ENCODE assay signal across 8 cellular contexts in the genomic region with DNA sequence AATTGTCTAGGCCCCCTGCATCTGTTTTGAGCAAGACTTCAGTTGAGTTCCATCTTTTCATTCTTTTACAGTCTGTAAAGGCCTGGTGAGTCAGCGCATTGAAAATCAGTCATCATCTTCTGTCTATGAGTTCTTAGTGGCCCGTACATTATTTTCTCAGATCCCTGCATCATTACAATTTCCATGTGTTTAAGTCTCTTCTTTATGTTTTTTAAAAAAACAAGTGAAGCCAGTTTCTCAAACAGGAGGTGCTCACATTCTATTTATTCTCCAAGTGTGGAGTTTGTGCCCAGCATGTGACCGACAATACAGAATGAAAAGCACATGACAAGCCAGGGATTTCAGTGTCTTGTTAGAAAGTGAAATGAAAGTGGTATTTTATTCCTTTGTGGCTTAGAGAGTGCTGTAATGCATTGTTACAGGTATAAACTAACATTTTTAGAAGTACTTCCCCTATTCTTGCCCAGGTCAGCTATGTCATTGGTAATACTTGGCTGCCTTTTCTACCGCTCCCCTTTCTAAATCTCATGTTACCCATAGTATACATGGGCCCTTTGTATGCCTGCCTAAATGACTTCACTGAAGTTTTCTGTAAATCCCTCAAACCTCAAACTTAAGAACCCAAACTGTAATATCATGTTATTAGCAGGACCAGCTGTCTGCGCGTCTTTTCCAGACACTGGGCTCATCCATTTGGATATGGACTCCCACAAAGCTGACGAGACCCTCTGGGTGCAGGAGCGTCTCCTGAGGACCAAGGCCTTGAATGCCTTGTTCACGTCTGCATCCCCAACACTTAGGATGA.
DNase-seq lines count a peak whose midpoint lies in the region; ATAC-seq and TF ChIP-seq lines count a peak whose summit lies in the region.

No MANE protein-coding gene starts in this region.

- H3K4me3 ChIP-seq in skeletal muscle tissue (ENCODE audit: low read length in 3 of 3) (no peak overlapping the region), upper lobe of left lung (no peak overlapping the region)

- H3K4me1 ChIP-seq in skeletal muscle tissue (ENCODE audit: control insufficient read depth in 3 of 3, insufficient read depth in 3 of 3, low read length in 3 of 3) (peaks cover 8 to 26% (median 19%) of the 10 kb centered on the region in 3 donors), upper lobe of left lung (peaks cover 0 to 5% (median 0%) of the 10 kb centered on the region in 4 donors)

- no peak overlapping the region for H3K4me3 Mint-ChIP-seq in activated B cell treated with CpG ODN at 0.5 μM for 24 hours
- H3K4me3 Mint-ChIP-seq in activated CD4-positive, alpha-beta memory T cell treated with anti-CD3 and anti-CD28 coated beads for 36 hours: no peak overlapping the region

- DNase-seq in activated B cell treated with CpG ODN at 0.5 μM for 24 hours (no peak), cerebellar cortex (ENCODE audit: low spot score) (no peak), upper lobe of left lung (no peak)
- no peak for DNase-seq in activated CD4-positive, alpha-beta memory T cell treated with anti-CD3 and anti-CD28 coated beads for 36 hours

- H3K36me3 ChIP-seq in skeletal muscle tissue (ENCODE audit: control insufficient read depth in 3 of 3, insufficient read depth in 3 of 3, low read length in 3 of 3) (peaks cover 0 to 19% (median 16%) of the 10 kb centered on the region in 3 donors), upper lobe of left lung (peaks cover 0 to 22% (median 1%) of the 10 kb centered on the region in 4 donors)

- CTCF ChIA-PET in activated B cell treated with CpG ODN at 0.5 μM for 24 hours (lab: Charles Lee): no interaction called here
- CTCF ChIA-PET in activated CD4-positive, alpha-beta memory T cell treated with anti-CD3 and anti-CD28 coated beads for 36 hours (lab: Charles Lee): no interaction called here

- no peak for TF ChIP-seq EP300 in upper lobe of left lung (IDR thresholded peaks at IDR 0.05)

- H3K4me1 Mint-ChIP-seq in activated B cell treated with CpG ODN at 0.5 μM for 24 hours: peaks cover 14% of the 10 kb centered on the region
- no peaks in the 10 kb centered on the region for H3K4me1 Mint-ChIP-seq in activated CD4-positive, alpha-beta memory T cell treated with anti-CD3 and anti-CD28 coated beads for 36 hours (ENCODE audit: low read depth)

- TF ChIP-seq CTCF in activated B cell treated with CpG ODN at 0.5 μM for 24 hours (IDR thresholded peaks at IDR 0.05) (no peak), upper lobe of left lung (IDR thresholded peaks at IDR 0.05) (no peak)

- H3K27ac Mint-ChIP-seq in activated B cell treated with CpG ODN at 0.5 μM for 24 hours: no peak overlapping the region
- no peak overlapping the region for H3K27ac Mint-ChIP-seq in activated CD4-positive, alpha-beta memory T cell treated with anti-CD3 and anti-CD28 coated beads for 36 hours

- H3K9ac ChIP-seq in skeletal muscle tissue (ENCODE audit: low read depth in 1 of 3, low read length in 3 of 3): no peak overlapping the region

- no peaks in the 10 kb centered on the region for H3K27me3 Mint-ChIP-seq in activated B cell treated with CpG ODN at 0.5 μM for 24 hours
- no peaks in the 10 kb centered on the region for H3K27me3 Mint-ChIP-seq in activated CD4-positive, alpha-beta memory T cell treated with anti-CD3 and anti-CD28 coated beads for 36 hours

- intact Hi-C loops in activated B cell treated with CpG ODN at 0.5 μM for 24 hours (cut with micrococcal nuclease): no loop called here
- intact Hi-C loops in activated CD4-positive, alpha-beta memory T cell treated with anti-CD3 and anti-CD28 coated beads for 36 hours (cut with micrococcal nuclease): no loop called here

- TF ChIP-seq POLR2A in upper lobe of left lung (IDR thresholded peaks at IDR 0.05): no peak

- WGBS in upper lobe of left lung, 2 donors: 95 to 96% methylated on average over 9 of the region's 9 CpGs

- peaks cover 6% of the 10 kb centered on the region for H3K36me3 Mint-ChIP-seq in activated B cell treated with CpG ODN at 0.5 μM for 24 hours (ENCODE audit: low read depth)
- H3K36me3 Mint-ChIP-seq in activated CD4-positive, alpha-beta memory T cell treated with anti-CD3 and anti-CD28 coated beads for 36 hours: peaks cover 4% of the 10 kb centered on the region

- no peaks in the 10 kb centered on the region for H3K9me3 Mint-ChIP-seq in activated B cell treated with CpG ODN at 0.5 μM for 24 hours
- no peaks in the 10 kb centered on the region for H3K9me3 Mint-ChIP-seq in activated CD4-positive, alpha-beta memory T cell treated with anti-CD3 and anti-CD28 coated beads for 36 hours

- ATAC-seq in GM19043 (IDR thresholded peaks at IDR 0.05; ENCODE audit: low read depth, unreplicated experiment) (peak; percentile 80), HG02981 (IDR thresholded peaks at IDR 0.05; ENCODE audit: unreplicated experiment) (peak; percentile 68), activated B cell treated with CpG ODN at 0.5 μM for 24 hours (ENCODE audit: low read depth) (peak; percentile 58), upper lobe of left lung (ENCODE audit: low FRiP score in 2 of 2) (no peak), HG03439 (IDR thresholded peaks at IDR 0.05; ENCODE audit: unreplicated experiment) (no peak)

- no peaks in the 10 kb centered on the region for H3K27me3 ChIP-seq in skeletal muscle tissue (ENCODE audit: control insufficient read depth in 3 of 3, insufficient read depth in 3 of 3, low read length in 3 of 3)
- H3K27me3 ChIP-seq in upper lobe of left lung: no peaks in the 10 kb centered on the region

- POLR2A ChIA-PET in activated B cell treated with CpG ODN at 0.5 μM for 24 hours (lab: Charles Lee): no interaction called here
- POLR2A ChIA-PET in activated CD4-positive, alpha-beta memory T cell treated with anti-CD3 and anti-CD28 coated beads for 36 hours (lab: Charles Lee): no interaction called here

- H3K27ac ChIP-seq in skeletal muscle tissue (ENCODE audit: low read depth, low read length): peak overlapping the region; percentile 28
- H3K27ac ChIP-seq in upper lobe of left lung: no peak overlapping the region

- H3K9me3 ChIP-seq in skeletal muscle tissue (ENCODE audit: control insufficient read depth in 3 of 3, low read length in 3 of 3): no peaks in the 10 kb centered on the region
- no peaks in the 10 kb centered on the region for H3K9me3 ChIP-seq in upper lobe of left lung

Comparison
In these comparisons a context has a peak if more than half of its experiments do, and no peak if none do; other contexts are left out.
1. ATAC-seq: peak in GM19043 (single experiment), HG02981 (single experiment) and activated B cell treated with CpG ODN at 0.5 μM for 24 hours (single experiment); none in upper lobe of left lung (0 of 2) and HG03439 (single experiment).